8 cellular contexts compared by ENCODE assay signal in genomic region chr4:14877246-14878220, GRCh38.
DNase-seq lines count a peak whose midpoint lies in the region; ATAC-seq and TF ChIP-seq lines count a peak whose summit lies in the region.

No MANE protein-coding gene starts in this region.

- no peak overlapping the region for H3K4me2 ChIP-seq in hepatocyte

- in situ Hi-C loops in HAP-1 (cut with MboI; ENCODE audit: low sequenced_read_pairs) = no loop called here

- H3K27me3 ChIP-seq in hepatocyte (no peaks in the 10 kb centered on the region), HAP-1 (ENCODE audit: low read depth) (no peaks in the 10 kb centered on the region)

- no peaks in the 10 kb centered on the region for H4K20me1 ChIP-seq in hepatocyte (ENCODE audit: insufficient read depth, poor library complexity, severe bottlenecking)

- H3K36me3 ChIP-seq in hepatocyte (replicated peaks; ENCODE audit: insufficient read depth, low read depth) (no peaks in the 10 kb centered on the region), HAP-1 (replicated peaks) (no peaks in the 10 kb centered on the region)

- 69% methylated on average over 6 of the region's 6 CpGs for WGBS in hepatocyte (ENCODE audit: low lambda C conversion rate, missing lambda C conversion rate)

- peak; percentile 76 for DNase-seq in D341Med (ENCODE audit: low spot score)
- peak; percentile 87 for DNase-seq in SIG-M5 treated with dmso at 0.1 percent for 504 hours (lab: John Stamatoyannopoulos, UW; ENCODE audit: unreplicated experiment)
- no peak for DNase-seq in hepatocyte (ENCODE audit: low spot score)
- no peak for DNase-seq in activated T-cell treated with anti-CD3 and anti-CD28 coated beads, Interleukin-2, amount 50 U/mL, for 1 hour
- no peak for DNase-seq in NCI-H1092 treated with DMSO at 0.1 percent for 48 hours (lab: John Stamatoyannopoulos, UW)
- DNase-seq in HAP-1 (ENCODE audit: low spot score in 2 of 2) = no peak
- no peak for DNase-seq in cerebellar cortex (ENCODE audit: low spot score)

- ATAC-seq in HG02623 (IDR thresholded peaks at IDR 0.05; ENCODE audit: unreplicated experiment) = peak; percentile 41

- H3K4me3 ChIP-seq in hepatocyte = no peak overlapping the region
- no peak overlapping the region for H3K4me3 ChIP-seq in HAP-1

- H3K4me1 ChIP-seq in hepatocyte (ENCODE audit: insufficient read depth) (no peaks in the 10 kb centered on the region), HAP-1 (no peaks in the 10 kb centered on the region)

- H3K79me2 ChIP-seq in hepatocyte = no peaks in the 10 kb centered on the region

- H3K9me2 ChIP-seq in hepatocyte (replicated peaks; ENCODE audit: insufficient read depth) = no peaks in the 10 kb centered on the region

- TF ChIP-seq CTCF in hepatocyte (IDR thresholded peaks at IDR 0.05; ENCODE audit: poor library complexity) = no peak

- H2AFZ ChIP-seq in hepatocyte = no peak overlapping the region

- peak overlapping the region; percentile 14 for H3K27ac ChIP-seq in hepatocyte

- H3K9me3 ChIP-seq in hepatocyte (ENCODE audit: low read depth) (no peaks in the 10 kb centered on the region), HAP-1 (no peaks in the 10 kb centered on the region)

Comparison
In these comparisons a context has a peak if more than half of its experiments do, and no peak if none do; other contexts are left out.
1. DNase-seq: peak in D341Med (single experiment) and SIG-M5 treated with dmso at 0.1 percent for 504 hours (single experiment); none in hepatocyte (single experiment), activated T-cell treated with anti-CD3 and anti-CD28 coated beads, Interleukin-2, amount 50 U/mL, for 1 hour (single experiment), NCI-H1092 treated with DMSO at 0.1 percent for 48 hours (single experiment), HAP-1 (0 of 2) and cerebellar cortex (single experiment).